ENCODE assay signal across 8 cellular contexts in genomic region chr9:69175488-69175872, GRCh38. TPM values are rescaled to one million over a fixed set of nuclear protein-coding genes. Genes with fewer than 3 reads are reported as not detected.
DNase-seq lines count a peak whose midpoint lies in the region; ATAC-seq and TF ChIP-seq lines count a peak whose summit lies in the region.

No MANE protein-coding gene starts in this region.

- TF ChIP-seq CTCF in right atrium auricular region (IDR thresholded peaks at IDR 0.05) (no peak), transverse colon (IDR thresholded peaks at IDR 0.05) (no peak)

- H3K9ac ChIP-seq in muscle layer of colon (ENCODE audit: low read length) = no peak overlapping the region

- H3K9me3 ChIP-seq in right atrium auricular region (no peaks in the 10 kb centered on the region), muscle layer of colon (ENCODE audit: low read length) (no peaks in the 10 kb centered on the region), transverse colon (no peaks in the 10 kb centered on the region)

- no peak for TF ChIP-seq EP300 in transverse colon (IDR thresholded peaks at IDR 0.05; ENCODE audit: low read depth)

- no peak for ATAC-seq in left cardiac atrium
- peak; percentile 9 for ATAC-seq in HG03135 (IDR thresholded peaks at IDR 0.05; ENCODE audit: unreplicated experiment)

- intact Hi-C loops in left cardiac atrium (cut with DNase I) (no loop called here), transverse colon (cut with DNase I; ENCODE audit: low total_unique reads) (no loop called here)

- H3K4me3 ChIP-seq in right atrium auricular region (peak overlapping the region; percentile 72 to 74), muscle layer of colon (ENCODE audit: low read depth in 1 of 2, low read length in 2 of 2) (peak overlapping the region; percentile 73 to 86), transverse colon (peak overlapping the region in 1 of 4 donors; percentile 57)

- H3K36me3 ChIP-seq in right atrium auricular region = no peaks in the 10 kb centered on the region
- no peaks in the 10 kb centered on the region for H3K36me3 ChIP-seq in muscle layer of colon (ENCODE audit: insufficient read depth, low read length)
- no peaks in the 10 kb centered on the region for H3K36me3 ChIP-seq in transverse colon

- H3K27me3 ChIP-seq in right atrium auricular region (no peaks in the 10 kb centered on the region), muscle layer of colon (ENCODE audit: control insufficient read depth in 1 of 2, insufficient read depth in 2 of 2, low read length in 2 of 2) (no peaks in the 10 kb centered on the region), transverse colon (no peaks in the 10 kb centered on the region)

- H3K4me1 ChIP-seq in right atrium auricular region (peaks cover 0 to 43% of the 10 kb centered on the region in 2 donors), muscle layer of colon (ENCODE audit: insufficient read depth, low read length) (peaks cover 6% of the 10 kb centered on the region), transverse colon (peaks cover 0 to 43% (median 25%) of the 10 kb centered on the region in 4 donors)

- DNase-seq in right atrium auricular region (ENCODE audit: low spot score) (no peak), left cardiac atrium (no peak), transverse colon (no peak), T1000 (lab: John Stamatoyannopoulos, UW) (no peak), foreskin melanocyte (no peak)

- in situ Hi-C loops in transverse colon (cut with MboI; ENCODE audit: low pct_ligation_motif_present in 1 of 4, low pct_unique_long_range_greater_than_20kb in 1 of 4, low sequenced_read_pairs in 3 of 4) = loop anchor here in 1 of 4 donors (25.0 kb wide), 1 partner anchor 113 kb away; no protein-coding TSS in a partner anchor

- H3K27ac ChIP-seq in right atrium auricular region (peak overlapping the region; percentile 91), angular gyrus (ENCODE audit: low read depth, low read length) (peak overlapping the region; percentile 24), muscle layer of colon (ENCODE audit: low read depth, low read length) (no peak overlapping the region), transverse colon (peak overlapping the region in 2 of 4 donors; percentile 7 to 72)

- WGBS in transverse colon (ENCODE audit: low coverage in 1 of 2), 2 donors = 51 to 64% methylated on average over 5 to 8 of the region's 8 CpGs

- TF ChIP-seq POLR2A in transverse colon (IDR thresholded peaks at IDR 0.05) = no peak

RNA-seq across cellular contexts. Expression of gene TJP2, which starts 1.4 kb away (rescaled TPM):
- total RNA-seq in right atrium auricular region = 10 to 100 TPM; 46.3 to 51.7 TPM
- total RNA-seq in left cardiac atrium = 10 to 100 TPM; 46.2 to 51.6 TPM
- total RNA-seq in transverse colon = 100 to 1,000 TPM; 128 to 282 (median 202) TPM
